Comparison of ENCODE assay signal across 3 cellular contexts in the genomic region with DNA sequence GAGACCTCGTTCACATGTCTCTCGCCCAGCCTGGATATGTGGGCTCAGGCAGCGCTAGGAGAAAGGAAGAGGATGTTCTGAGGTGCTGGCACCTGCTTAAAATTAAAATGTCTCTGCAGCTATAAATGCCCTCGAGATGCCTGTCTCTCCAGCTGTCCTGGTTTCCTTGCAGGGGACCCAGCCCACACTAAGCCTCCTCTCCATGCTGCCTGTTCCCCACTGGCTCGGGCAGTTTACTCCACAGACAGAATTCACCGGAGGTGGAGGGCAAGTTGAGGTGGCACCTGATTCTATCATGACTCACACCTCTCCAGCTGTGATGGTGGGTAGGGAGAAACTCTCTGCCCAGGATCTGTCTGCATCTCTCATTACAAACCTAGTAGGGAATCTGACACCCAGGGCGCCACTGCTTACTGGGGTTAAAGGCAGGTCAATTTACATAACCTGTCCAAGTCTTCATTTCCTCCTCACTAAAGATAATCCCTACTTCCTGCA.
TF ChIP-seq lines count a peak whose summit lies in the region.

No MANE protein-coding gene starts in this region.

TF ChIP-seq in A549, 52 proteins besides CTCF, POLR2A, EP300 and RAD21 (continued from another document):
- TF ChIP-seq, protein P1, sequence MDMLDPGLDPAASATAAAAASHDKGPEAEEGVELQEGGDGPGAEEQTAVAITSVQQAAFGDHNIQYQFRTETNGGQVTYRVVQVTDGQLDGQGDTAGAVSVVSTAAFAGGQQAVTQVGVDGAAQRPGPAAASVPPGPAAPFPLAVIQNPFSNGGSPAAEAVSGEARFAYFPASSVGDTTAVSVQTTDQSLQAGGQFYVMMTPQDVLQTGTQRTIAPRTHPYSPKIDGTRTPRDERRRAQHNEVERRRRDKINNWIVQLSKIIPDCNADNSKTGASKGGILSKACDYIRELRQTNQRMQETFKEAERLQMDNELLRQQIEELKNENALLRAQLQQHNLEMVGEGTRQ (IDR thresholded peaks at IDR 0.05), result no peak
- TF ChIP-seq FOSL2 (IDR thresholded peaks at IDR 0.05) (peak; percentile 21; the same call in 1 of the 2 replicates), FOSL2 (CRISPR knock-in tag; IDR thresholded peaks at IDR 0.05) (no peak), TFCP2L1 (CRISPR knock-in tag; IDR thresholded peaks at IDR 0.05) (no peak), MAFK (IDR thresholded peaks at IDR 0.05; ENCODE audit: partially characterized antibody) (no peak)

TF ChIP-seq in HEK293, 187 proteins besides CTCF, POLR2A, EP300 and RAD21 (continued from another document and continues in another):
- TF ChIP-seq INSM2 (tag by site-specific recombination; IDR thresholded peaks at IDR 0.05) (no peak), ZFP3 (tag by site-specific recombination; IDR thresholded peaks at IDR 0.05; ENCODE audit: low read depth) (no peak), OSR2 (tag by site-specific recombination; IDR thresholded peaks at IDR 0.05) (peak; percentile 63), ZNF600 (tag by site-specific recombination; IDR thresholded peaks at IDR 0.05) (peak; percentile 81), PRDM6 (tag by site-specific recombination; IDR thresholded peaks at IDR 0.05) (no peak), GLIS2 (tag by site-specific recombination; IDR thresholded peaks at IDR 0.05) (0 out of 2 replicates have a peak, but pooled peaks have one; percentile 26), ZNF366 (tag by site-specific recombination; conservative IDR thresholded peaks at IDR 0.05) (peak; percentile 38; the same call in 1 of the 2 replicates), ZNF214 (tag by site-specific recombination; IDR thresholded peaks at IDR 0.05; ENCODE audit: borderline replicate concordance) (no peak), ZNF335 (tag by site-specific recombination; conservative IDR thresholded peaks at IDR 0.05) (no peak), ZNF629 (tag by site-specific recombination; IDR thresholded peaks at IDR 0.05) (no peak; the same call in 1 of the 2 replicates), IKZF3 (tag by site-specific recombination; IDR thresholded peaks at IDR 0.05) (0 out of 2 replicates have a peak, but pooled peaks have one; percentile 21), ZNF596 (tag by site-specific recombination; IDR thresholded peaks at IDR 0.05) (no peak), ZBTB21 (tag by site-specific recombination; IDR thresholded peaks at IDR 0.05) (no peak), ZIC2 (tag by site-specific recombination; IDR thresholded peaks at IDR 0.05) (peak; percentile 99), ZNF747 (tag by site-specific recombination; IDR thresholded peaks at IDR 0.05) (no peak), ZNF548 (tag by site-specific recombination; IDR thresholded peaks at IDR 0.05) (no peak), ZNF174 (tag by site-specific recombination; IDR thresholded peaks at IDR 0.05) (no peak), SP7 (tag by site-specific recombination; IDR thresholded peaks at IDR 0.05) (0 out of 2 replicates have a peak, but pooled peaks have one; percentile 56), ZNF202 (tag by site-specific recombination; IDR thresholded peaks at IDR 0.05; ENCODE audit: borderline replicate concordance) (no peak), ZNF223 (tag by site-specific recombination; IDR thresholded peaks at IDR 0.05) (no peak), ZNF133 (tag by site-specific recombination; IDR thresholded peaks at IDR 0.05) (no peak)
- TF ChIP-seq, protein P2, sequence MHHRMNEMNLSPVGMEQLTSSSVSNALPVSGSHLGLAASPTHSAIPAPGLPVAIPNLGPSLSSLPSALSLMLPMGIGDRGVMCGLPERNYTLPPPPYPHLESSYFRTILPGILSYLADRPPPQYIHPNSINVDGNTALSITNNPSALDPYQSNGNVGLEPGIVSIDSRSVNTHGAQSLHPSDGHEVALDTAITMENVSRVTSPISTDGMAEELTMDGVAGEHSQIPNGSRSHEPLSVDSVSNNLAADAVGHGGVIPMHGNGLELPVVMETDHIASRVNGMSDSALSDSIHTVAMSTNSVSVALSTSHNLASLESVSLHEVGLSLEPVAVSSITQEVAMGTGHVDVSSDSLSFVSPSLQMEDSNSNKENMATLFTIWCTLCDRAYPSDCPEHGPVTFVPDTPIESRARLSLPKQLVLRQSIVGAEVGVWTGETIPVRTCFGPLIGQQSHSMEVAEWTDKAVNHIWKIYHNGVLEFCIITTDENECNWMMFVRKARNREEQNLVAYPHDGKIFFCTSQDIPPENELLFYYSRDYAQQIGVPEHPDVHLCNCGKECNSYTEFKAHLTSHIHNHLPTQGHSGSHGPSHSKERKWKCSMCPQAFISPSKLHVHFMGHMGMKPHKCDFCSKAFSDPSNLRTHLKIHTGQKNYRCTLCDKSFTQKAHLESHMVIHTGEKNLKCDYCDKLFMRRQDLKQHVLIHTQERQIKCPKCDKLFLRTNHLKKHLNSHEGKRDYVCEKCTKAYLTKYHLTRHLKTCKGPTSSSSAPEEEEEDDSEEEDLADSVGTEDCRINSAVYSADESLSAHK (tag by site-specific recombination; IDR thresholded peaks at IDR 0.05), result peak; percentile 60; the same call in 1 of the 2 replicates
- TF ChIP-seq, protein P3, sequence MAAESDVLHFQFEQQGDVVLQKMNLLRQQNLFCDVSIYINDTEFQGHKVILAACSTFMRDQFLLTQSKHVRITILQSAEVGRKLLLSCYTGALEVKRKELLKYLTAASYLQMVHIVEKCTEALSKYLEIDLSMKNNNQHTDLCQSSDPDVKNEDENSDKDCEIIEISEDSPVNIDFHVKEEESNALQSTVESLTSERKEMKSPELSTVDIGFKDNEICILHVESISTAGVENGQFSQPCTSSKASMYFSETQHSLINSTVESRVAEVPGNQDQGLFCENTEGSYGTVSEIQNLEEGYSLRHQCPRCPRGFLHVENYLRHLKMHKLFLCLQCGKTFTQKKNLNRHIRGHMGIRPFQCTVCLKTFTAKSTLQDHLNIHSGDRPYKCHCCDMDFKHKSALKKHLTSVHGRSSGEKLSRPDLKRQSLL (tag by site-specific recombination; IDR thresholded peaks at IDR 0.05), result no peak

TF ChIP-seq in HepG2, 621 proteins besides CTCF, POLR2A, EP300 and RAD21 (continued from another document):
- no peak for TF ChIP-seq ZFP91 (CRISPR knock-in tag; IDR thresholded peaks at IDR 0.05; ENCODE audit: borderline replicate concordance)
- TF ChIP-seq CCDC6 (CRISPR knock-in tag; IDR thresholded peaks at IDR 0.05), result no peak
- no peak for TF ChIP-seq ZBTB7A (CRISPR knock-in tag; IDR thresholded peaks at IDR 0.05)
- no peak for TF ChIP-seq BRF2 (CRISPR knock-in tag; IDR thresholded peaks at IDR 0.05)
- TF ChIP-seq ZNF253 (CRISPR knock-in tag; IDR thresholded peaks at IDR 0.05; ENCODE audit: borderline replicate concordance), result no peak
- TF ChIP-seq IKZF1 (IDR thresholded peaks at IDR 0.05), result no peak
- no peak for TF ChIP-seq ZBTB49 (CRISPR knock-in tag; IDR thresholded peaks at IDR 0.05; ENCODE audit: borderline replicate concordance)
